Comparison of ENCODE assay signal across 12 cellular contexts in genomic region chr6:19465240-19465639, GRCh38.
DNase-seq lines count a peak whose midpoint lies in the region; ATAC-seq and TF ChIP-seq lines count a peak whose summit lies in the region.
"Had no signal": no experiment of that assay in that cellular context is flagged by ENCODE, and none has a peak within 500 bp of the region (broad histone marks: within the 10 kb centered on the region; RNA-seq: fewer than 3 reads in every experiment).

No MANE protein-coding gene starts in this region.

- peak overlapping the region; percentile 29 for H3K27ac Mint-ChIP-seq in type B pancreatic cell
- H3K27ac Mint-ChIP-seq: T-helper 1 cell treated with Interleukin-12 subunit alpha and Interleukin-12 subunit beta and Interleukin-4 antibody, amounts not matched to agents 30 μg/mL and 1 μg/mL, for 36 hours had no signal

- DNase-seq in NCI-H1436 (lab: John Stamatoyannopoulos, UW) (peak; percentile 17), NCI-H1436 treated with DMSO at 0.1 percent for 48 hours (lab: John Stamatoyannopoulos, UW) (no peak), NCI-H69 (lab: John Stamatoyannopoulos, UW) (peak; percentile 82), kidney tubule cell (ENCODE audit: low spot score) (peak; percentile 89), type B pancreatic cell (ENCODE audit: extremely low spot score, unreplicated experiment) (no peak), NCI-H1930 (lab: John Stamatoyannopoulos, UW) (no peak)
- DNase-seq: activated CD8-positive, alpha-beta memory T cell treated with anti-CD3 and anti-CD28 coated beads for 24 hours; adrenal gland; midbrain had no signal

- H3K27me3 Mint-ChIP-seq in type B pancreatic cell: no peaks in the 10 kb centered on the region

- peaks cover 14% of the 10 kb centered on the region for H3K4me1 Mint-ChIP-seq in type B pancreatic cell (ENCODE audit: unreplicated experiment)

- ATAC-seq in GM21423 (IDR thresholded peaks at IDR 0.05; ENCODE audit: unreplicated experiment) (no peak), HG03097 (IDR thresholded peaks at IDR 0.05; ENCODE audit: low FRiP score, unreplicated experiment) (no peak)

- peak overlapping the region; percentile 31 for H3K4me3 Mint-ChIP-seq in type B pancreatic cell
- H3K4me3 Mint-ChIP-seq: T-helper 1 cell treated with Interleukin-12 subunit alpha and Interleukin-12 subunit beta and Interleukin-4 antibody, amounts not matched to agents 30 μg/mL and 1 μg/mL, for 36 hours had no signal

- TF ChIP-seq CTCF in type B pancreatic cell (conservative IDR thresholded peaks at IDR 0.05): no peak

- H3K9me3 Mint-ChIP-seq in type B pancreatic cell: peaks cover 5% of the 10 kb centered on the region
- H3K9me3 Mint-ChIP-seq: T-helper 1 cell treated with Interleukin-12 subunit alpha and Interleukin-12 subunit beta and Interleukin-4 antibody, amounts not matched to agents 30 μg/mL and 1 μg/mL, for 36 hours had no signal

- H3K36me3 Mint-ChIP-seq in type B pancreatic cell: no peaks in the 10 kb centered on the region

Comparison
In these comparisons a context has a peak if more than half of its experiments do, and no peak if none do; other contexts are left out.
1. DNase-seq: peak in NCI-H1436 (single experiment), NCI-H69 (single experiment) and kidney tubule cell (single experiment); none in NCI-H1436 treated with DMSO at 0.1 percent for 48 hours (single experiment), type B pancreatic cell (single experiment) and NCI-H1930 (0 of 2).